In the genomic region with DNA sequence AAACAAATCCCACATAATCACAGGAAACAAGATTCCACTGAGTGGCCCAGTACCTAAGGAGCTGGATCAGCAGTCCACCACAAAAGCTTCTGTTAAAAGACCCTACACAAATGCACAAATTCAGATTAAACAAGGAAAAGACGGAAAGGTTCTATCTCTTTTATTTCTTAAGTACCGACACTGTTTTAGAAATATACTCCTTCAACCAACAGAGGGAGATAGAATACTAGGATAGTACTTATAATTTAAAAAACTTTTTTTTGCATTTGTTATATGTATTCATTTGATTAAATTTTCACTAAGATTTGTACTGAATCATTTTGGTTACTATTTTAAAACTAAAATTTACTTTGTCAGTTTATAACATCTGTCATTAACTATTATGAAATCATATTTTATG, we compare ENCODE assay signal across 2 cellular contexts.
TF ChIP-seq lines count a peak whose summit lies in the region.

No MANE protein-coding gene starts in this region.

TF ChIP-seq in SK-N-SH, 30 proteins besides CTCF, POLR2A, EP300 and RAD21 (continued from another document):
- TF ChIP-seq, protein P1, sequence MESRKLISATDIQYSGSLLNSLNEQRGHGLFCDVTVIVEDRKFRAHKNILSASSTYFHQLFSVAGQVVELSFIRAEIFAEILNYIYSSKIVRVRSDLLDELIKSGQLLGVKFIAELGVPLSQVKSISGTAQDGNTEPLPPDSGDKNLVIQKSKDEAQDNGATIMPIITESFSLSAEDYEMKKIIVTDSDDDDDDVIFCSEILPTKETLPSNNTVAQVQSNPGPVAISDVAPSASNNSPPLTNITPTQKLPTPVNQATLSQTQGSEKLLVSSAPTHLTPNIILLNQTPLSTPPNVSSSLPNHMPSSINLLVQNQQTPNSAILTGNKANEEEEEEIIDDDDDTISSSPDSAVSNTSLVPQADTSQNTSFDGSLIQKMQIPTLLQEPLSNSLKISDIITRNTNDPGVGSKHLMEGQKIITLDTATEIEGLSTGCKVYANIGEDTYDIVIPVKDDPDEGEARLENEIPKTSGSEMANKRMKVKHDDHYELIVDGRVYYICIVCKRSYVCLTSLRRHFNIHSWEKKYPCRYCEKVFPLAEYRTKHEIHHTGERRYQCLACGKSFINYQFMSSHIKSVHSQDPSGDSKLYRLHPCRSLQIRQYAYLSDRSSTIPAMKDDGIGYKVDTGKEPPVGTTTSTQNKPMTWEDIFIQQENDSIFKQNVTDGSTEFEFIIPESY (IDR thresholded peaks at IDR 0.05; ENCODE audit: borderline replicate concordance, low read depth), result no peak
- TF ChIP-seq GATA2 (CRISPR knock-in tag; IDR thresholded peaks at IDR 0.05) (no peak), FOSL2 (IDR thresholded peaks at IDR 0.05; ENCODE audit: borderline replicate concordance, low read depth) (no peak), RCOR1 (IDR thresholded peaks at IDR 0.05; ENCODE audit: low read length) (no peak), RXRA (IDR thresholded peaks at IDR 0.05; ENCODE audit: borderline replicate concordance, low read depth) (no peak), MEF2A (IDR thresholded peaks at IDR 0.05; ENCODE audit: borderline replicate concordance, low read depth) (no peak), RFX5 (IDR thresholded peaks at IDR 0.05; ENCODE audit: low read length) (no peak), CHD2 (IDR thresholded peaks at IDR 0.05; ENCODE audit: low read length, partially characterized antibody) (no peak), FOXM1 (IDR thresholded peaks at IDR 0.05; ENCODE audit: low read depth) (no peak), TCF12 (IDR thresholded peaks at IDR 0.05) (no peak)
- TF ChIP-seq, protein P2, sequence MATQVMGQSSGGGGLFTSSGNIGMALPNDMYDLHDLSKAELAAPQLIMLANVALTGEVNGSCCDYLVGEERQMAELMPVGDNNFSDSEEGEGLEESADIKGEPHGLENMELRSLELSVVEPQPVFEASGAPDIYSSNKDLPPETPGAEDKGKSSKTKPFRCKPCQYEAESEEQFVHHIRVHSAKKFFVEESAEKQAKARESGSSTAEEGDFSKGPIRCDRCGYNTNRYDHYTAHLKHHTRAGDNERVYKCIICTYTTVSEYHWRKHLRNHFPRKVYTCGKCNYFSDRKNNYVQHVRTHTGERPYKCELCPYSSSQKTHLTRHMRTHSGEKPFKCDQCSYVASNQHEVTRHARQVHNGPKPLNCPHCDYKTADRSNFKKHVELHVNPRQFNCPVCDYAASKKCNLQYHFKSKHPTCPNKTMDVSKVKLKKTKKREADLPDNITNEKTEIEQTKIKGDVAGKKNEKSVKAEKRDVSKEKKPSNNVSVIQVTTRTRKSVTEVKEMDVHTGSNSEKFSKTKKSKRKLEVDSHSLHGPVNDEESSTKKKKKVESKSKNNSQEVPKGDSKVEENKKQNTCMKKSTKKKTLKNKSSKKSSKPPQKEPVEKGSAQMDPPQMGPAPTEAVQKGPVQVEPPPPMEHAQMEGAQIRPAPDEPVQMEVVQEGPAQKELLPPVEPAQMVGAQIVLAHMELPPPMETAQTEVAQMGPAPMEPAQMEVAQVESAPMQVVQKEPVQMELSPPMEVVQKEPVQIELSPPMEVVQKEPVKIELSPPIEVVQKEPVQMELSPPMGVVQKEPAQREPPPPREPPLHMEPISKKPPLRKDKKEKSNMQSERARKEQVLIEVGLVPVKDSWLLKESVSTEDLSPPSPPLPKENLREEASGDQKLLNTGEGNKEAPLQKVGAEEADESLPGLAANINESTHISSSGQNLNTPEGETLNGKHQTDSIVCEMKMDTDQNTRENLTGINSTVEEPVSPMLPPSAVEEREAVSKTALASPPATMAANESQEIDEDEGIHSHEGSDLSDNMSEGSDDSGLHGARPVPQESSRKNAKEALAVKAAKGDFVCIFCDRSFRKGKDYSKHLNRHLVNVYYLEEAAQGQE (IDR thresholded peaks at IDR 0.05; ENCODE audit: low read depth, low read length), result no peak

TF ChIP-seq in SK-N-SH treated with all-trans-retinoic acid at 6 μM for 48 hours, 23 proteins besides CTCF, POLR2A, EP300 and RAD21 (continued from another document):
- TF ChIP-seq, protein P3, sequence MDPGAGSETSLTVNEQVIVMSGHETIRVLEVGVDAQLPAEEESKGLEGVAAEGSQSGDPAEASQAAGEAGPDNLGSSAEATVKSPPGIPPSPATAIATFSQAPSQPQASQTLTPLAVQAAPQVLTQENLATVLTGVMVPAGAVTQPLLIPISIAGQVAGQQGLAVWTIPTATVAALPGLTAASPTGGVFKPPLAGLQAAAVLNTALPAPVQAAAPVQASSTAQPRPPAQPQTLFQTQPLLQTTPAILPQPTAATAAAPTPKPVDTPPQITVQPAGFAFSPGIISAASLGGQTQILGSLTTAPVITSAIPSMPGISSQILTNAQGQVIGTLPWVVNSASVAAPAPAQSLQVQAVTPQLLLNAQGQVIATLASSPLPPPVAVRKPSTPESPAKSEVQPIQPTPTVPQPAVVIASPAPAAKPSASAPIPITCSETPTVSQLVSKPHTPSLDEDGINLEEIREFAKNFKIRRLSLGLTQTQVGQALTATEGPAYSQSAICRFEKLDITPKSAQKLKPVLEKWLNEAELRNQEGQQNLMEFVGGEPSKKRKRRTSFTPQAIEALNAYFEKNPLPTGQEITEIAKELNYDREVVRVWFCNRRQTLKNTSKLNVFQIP (CRISPR knock-in tag; IDR thresholded peaks at IDR 0.05; ENCODE audit: borderline replicate concordance, low read depth), result no peak
- TF ChIP-seq GLIS3 (CRISPR knock-in tag; IDR thresholded peaks at IDR 0.05), result no peak
- TF ChIP-seq, protein P4, sequence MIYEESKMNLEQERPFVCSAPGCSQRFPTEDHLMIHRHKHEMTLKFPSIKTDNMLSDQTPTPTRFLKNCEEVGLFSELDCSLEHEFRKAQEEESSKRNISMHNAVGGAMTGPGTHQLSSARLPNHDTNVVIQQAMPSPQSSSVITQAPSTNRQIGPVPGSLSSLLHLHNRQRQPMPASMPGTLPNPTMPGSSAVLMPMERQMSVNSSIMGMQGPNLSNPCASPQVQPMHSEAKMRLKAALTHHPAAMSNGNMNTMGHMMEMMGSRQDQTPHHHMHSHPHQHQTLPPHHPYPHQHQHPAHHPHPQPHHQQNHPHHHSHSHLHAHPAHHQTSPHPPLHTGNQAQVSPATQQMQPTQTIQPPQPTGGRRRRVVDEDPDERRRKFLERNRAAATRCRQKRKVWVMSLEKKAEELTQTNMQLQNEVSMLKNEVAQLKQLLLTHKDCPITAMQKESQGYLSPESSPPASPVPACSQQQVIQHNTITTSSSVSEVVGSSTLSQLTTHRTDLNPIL (CRISPR knock-in tag; IDR thresholded peaks at IDR 0.05; ENCODE audit: low read depth), result no peak
